In genomic region chr6:13368716-13369115, GRCh38 we compare ENCODE assay signal across 1 cellular context.
TF ChIP-seq lines count a peak whose summit lies in the region.

No MANE protein-coding gene starts in this region.

TF ChIP-seq in SK-N-SH, 30 proteins besides CTCF, POLR2A, EP300 and RAD21 (continued from another document):
- TF ChIP-seq, protein P1, sequence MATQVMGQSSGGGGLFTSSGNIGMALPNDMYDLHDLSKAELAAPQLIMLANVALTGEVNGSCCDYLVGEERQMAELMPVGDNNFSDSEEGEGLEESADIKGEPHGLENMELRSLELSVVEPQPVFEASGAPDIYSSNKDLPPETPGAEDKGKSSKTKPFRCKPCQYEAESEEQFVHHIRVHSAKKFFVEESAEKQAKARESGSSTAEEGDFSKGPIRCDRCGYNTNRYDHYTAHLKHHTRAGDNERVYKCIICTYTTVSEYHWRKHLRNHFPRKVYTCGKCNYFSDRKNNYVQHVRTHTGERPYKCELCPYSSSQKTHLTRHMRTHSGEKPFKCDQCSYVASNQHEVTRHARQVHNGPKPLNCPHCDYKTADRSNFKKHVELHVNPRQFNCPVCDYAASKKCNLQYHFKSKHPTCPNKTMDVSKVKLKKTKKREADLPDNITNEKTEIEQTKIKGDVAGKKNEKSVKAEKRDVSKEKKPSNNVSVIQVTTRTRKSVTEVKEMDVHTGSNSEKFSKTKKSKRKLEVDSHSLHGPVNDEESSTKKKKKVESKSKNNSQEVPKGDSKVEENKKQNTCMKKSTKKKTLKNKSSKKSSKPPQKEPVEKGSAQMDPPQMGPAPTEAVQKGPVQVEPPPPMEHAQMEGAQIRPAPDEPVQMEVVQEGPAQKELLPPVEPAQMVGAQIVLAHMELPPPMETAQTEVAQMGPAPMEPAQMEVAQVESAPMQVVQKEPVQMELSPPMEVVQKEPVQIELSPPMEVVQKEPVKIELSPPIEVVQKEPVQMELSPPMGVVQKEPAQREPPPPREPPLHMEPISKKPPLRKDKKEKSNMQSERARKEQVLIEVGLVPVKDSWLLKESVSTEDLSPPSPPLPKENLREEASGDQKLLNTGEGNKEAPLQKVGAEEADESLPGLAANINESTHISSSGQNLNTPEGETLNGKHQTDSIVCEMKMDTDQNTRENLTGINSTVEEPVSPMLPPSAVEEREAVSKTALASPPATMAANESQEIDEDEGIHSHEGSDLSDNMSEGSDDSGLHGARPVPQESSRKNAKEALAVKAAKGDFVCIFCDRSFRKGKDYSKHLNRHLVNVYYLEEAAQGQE (IDR thresholded peaks at IDR 0.05; ENCODE audit: low read depth, low read length): no peak
TF ChIP-seq in SK-N-SH: peak in this region for 0.
